Comparison of ENCODE assay signal across 1 cellular context in genomic region chr19:15702590-15702930, GRCh38.
TF ChIP-seq lines count a peak whose summit lies in the region.

No MANE protein-coding gene starts in this region.

TF ChIP-seq in GM23338, 12 proteins besides CTCF, POLR2A, EP300 and RAD21 (continued from another document):
- TF ChIP-seq, protein P1, sequence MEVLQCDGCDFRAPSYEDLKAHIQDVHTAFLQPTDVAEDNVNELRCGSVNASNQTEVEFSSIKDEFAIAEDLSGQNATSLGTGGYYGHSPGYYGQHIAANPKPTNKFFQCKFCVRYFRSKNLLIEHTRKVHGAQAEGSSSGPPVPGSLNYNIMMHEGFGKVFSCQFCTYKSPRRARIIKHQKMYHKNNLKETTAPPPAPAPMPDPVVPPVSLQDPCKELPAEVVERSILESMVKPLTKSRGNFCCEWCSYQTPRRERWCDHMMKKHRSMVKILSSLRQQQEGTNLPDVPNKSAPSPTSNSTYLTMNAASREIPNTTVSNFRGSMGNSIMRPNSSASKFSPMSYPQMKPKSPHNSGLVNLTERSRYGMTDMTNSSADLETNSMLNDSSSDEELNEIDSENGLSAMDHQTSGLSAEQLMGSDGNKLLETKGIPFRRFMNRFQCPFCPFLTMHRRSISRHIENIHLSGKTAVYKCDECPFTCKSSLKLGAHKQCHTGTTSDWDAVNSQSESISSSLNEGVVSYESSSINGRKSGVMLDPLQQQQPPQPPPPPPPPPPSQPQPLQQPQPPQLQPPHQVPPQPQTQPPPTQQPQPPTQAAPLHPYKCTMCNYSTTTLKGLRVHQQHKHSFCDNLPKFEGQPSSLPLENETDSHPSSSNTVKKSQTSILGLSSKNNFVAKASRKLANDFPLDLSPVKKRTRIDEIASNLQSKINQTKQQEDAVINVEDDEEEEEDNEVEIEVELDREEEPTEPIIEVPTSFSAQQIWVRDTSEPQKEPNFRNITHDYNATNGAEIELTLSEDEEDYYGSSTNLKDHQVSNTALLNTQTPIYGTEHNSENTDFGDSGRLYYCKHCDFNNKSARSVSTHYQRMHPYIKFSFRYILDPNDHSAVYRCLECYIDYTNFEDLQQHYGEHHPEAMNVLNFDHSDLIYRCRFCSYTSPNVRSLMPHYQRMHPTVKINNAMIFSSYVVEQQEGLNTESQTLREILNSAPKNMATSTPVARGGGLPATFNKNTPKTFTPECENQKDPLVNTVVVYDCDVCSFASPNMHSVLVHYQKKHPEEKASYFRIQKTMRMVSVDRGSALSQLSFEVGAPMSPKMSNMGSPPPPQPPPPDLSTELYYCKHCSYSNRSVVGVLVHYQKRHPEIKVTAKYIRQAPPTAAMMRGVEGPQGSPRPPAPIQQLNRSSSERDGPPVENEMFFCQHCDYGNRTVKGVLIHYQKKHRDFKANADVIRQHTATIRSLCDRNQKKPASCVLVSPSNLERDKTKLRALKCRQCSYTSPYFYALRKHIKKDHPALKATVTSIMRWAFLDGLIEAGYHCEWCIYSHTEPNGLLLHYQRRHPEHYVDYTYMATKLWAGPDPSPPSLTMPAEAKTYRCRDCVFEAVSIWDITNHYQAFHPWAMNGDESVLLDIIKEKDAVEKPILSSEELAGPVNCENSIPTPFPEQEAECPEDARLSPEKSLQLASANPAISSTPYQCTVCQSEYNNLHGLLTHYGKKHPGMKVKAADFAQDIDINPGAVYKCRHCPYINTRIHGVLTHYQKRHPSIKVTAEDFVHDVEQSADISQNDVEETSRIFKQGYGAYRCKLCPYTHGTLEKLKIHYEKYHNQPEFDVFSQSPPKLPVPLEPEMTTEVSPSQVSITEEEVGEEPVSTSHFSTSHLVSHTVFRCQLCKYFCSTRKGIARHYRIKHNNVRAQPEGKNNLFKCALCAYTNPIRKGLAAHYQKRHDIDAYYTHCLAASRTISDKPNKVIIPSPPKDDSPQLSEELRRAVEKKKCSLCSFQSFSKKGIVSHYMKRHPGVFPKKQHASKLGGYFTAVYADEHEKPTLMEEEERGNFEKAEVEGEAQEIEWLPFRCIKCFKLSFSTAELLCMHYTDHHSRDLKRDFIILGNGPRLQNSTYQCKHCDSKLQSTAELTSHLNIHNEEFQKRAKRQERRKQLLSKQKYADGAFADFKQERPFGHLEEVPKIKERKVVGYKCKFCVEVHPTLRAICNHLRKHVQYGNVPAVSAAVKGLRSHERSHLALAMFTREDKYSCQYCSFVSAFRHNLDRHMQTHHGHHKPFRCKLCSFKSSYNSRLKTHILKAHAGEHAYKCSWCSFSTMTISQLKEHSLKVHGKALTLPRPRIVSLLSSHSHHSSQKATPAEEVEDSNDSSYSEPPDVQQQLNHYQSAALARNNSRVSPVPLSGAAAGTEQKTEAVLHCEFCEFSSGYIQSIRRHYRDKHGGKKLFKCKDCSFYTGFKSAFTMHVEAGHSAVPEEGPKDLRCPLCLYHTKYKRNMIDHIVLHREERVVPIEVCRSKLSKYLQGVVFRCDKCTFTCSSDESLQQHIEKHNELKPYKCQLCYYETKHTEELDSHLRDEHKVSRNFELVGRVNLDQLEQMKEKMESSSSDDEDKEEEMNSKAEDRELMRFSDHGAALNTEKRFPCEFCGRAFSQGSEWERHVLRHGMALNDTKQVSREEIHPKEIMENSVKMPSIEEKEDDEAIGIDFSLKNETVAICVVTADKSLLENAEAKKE (CRISPR knock-in tag; IDR thresholded peaks at IDR 0.05), result no peak
- no peak for TF ChIP-seq EZH2phosphoT487 (IDR thresholded peaks at IDR 0.05; ENCODE audit: unreplicated experiment)
